8 cellular contexts compared by ENCODE assay signal in the genomic region with DNA sequence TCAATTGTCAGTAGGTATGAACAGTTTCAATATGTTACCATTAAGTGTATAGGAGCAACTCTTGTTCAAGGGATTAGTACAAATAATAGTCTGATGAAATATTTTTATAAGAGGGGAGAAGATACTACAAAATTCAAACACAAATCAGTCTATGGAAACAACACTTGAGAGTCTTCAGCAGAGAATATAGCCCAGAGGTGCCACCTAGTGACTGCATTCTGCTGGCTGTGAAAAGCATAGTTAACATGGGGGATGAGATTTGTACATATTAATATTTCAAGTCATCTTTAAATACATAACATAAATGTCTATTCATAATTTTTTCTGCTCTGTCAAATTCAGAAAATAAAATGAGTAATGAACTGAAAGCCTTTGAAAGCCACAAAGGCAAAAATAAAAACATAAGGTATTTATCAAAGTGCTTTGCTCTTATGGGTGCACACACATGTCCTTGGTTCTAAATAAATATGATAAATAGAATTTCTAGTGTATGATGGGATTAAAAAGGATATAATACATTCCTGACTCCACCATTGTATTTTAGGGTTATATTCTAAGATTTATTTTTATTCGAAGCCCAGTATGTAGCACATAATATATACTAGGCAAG.
DNase-seq lines count a peak whose midpoint lies in the region; ATAC-seq, FAIRE-seq and TF ChIP-seq lines count a peak whose summit lies in the region.

No MANE protein-coding gene starts in this region.

- ATAC-seq in HG03095 (IDR thresholded peaks at IDR 0.05; ENCODE audit: unreplicated experiment) (no peak), T-cell (replicated peaks in 1 of 4) (no peak), GM18907 (IDR thresholded peaks at IDR 0.05; ENCODE audit: unreplicated experiment) (no peak)

- H3K27me3 Mint-ChIP-seq in T-cell, result no peaks in the 10 kb centered on the region

- peak; percentile 47 for TF ChIP-seq CTCF in GM12864 (IDR thresholded peaks at IDR 0.05; ENCODE audit: low read depth, low read length, missing control alignments)

- no peak overlapping the region for H3K4me3 ChIP-seq in GM12864 (ENCODE audit: low read depth, low read length)

- H3K27ac Mint-ChIP-seq in T-cell, result no peak overlapping the region

- POLR2A ChIA-PET in T-cell (lab: Charles Lee), result no interaction called here

- H3K9me3 Mint-ChIP-seq in T-cell, result no peaks in the 10 kb centered on the region

- peak; percentile 21 for FAIRE-seq in RCC 7860 (lab: Jason Lieb, UNC)

- no peaks in the 10 kb centered on the region for H3K36me3 Mint-ChIP-seq in T-cell

- H3K4me3 Mint-ChIP-seq in T-cell, result no peak overlapping the region

- DNase-seq in GM12864 (ENCODE audit: low read depth) (no peak), HPDE6-E6E7 (ENCODE audit: extremely low spot score) (peak; percentile 25), RCC 7860 (ENCODE audit: low spot score) (no peak), fibroblast of gingiva (ENCODE audit: low read depth) (peak; percentile 50), non-pigmented ciliary epithelial cell (ENCODE audit: low read depth) (peak; percentile 13), T-cell (no peak)

- no peaks in the 10 kb centered on the region for H3K4me1 Mint-ChIP-seq in T-cell

- CTCF ChIA-PET in T-cell (lab: Charles Lee), result no interaction called here

Comparison
In these comparisons a context has a peak if more than half of its experiments do, and no peak if none do; other contexts are left out.
1. DNase-seq: peak in HPDE6-E6E7 (single experiment), fibroblast of gingiva (single experiment) and non-pigmented ciliary epithelial cell (single experiment); none in GM12864 (single experiment), RCC 7860 (single experiment) and T-cell (0 of 34).